1 cellular context compared by ENCODE assay signal in the genomic region with DNA sequence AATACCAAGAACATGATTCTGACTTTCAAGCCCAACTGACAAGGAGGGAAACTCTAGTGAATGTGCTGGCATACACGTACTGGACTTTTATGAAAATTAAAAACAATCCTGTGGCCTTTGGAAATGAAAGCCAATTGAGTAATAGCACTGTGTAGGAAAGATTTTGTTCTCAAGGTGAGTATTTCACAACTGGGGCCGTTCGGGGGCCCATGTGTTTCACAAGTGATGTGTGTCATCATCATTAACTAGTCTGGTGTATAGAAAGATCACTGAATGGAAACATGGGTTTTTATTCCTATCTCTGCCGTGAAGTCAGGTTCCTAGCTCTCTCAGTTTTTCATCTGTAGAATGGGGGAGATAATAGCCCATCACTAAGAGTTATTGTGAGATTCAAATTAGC.
TF ChIP-seq lines count a peak whose summit lies in the region.

No MANE protein-coding gene starts in this region.

TF ChIP-seq in GM23338, 12 proteins besides CTCF, POLR2A, EP300 and RAD21 (continued from another document):
- TF ChIP-seq ZNF331 (CRISPR knock-in tag; IDR thresholded peaks at IDR 0.05; ENCODE audit: low read depth), result no peak
